ENCODE assay signal across 21 cellular contexts in the genomic region with DNA sequence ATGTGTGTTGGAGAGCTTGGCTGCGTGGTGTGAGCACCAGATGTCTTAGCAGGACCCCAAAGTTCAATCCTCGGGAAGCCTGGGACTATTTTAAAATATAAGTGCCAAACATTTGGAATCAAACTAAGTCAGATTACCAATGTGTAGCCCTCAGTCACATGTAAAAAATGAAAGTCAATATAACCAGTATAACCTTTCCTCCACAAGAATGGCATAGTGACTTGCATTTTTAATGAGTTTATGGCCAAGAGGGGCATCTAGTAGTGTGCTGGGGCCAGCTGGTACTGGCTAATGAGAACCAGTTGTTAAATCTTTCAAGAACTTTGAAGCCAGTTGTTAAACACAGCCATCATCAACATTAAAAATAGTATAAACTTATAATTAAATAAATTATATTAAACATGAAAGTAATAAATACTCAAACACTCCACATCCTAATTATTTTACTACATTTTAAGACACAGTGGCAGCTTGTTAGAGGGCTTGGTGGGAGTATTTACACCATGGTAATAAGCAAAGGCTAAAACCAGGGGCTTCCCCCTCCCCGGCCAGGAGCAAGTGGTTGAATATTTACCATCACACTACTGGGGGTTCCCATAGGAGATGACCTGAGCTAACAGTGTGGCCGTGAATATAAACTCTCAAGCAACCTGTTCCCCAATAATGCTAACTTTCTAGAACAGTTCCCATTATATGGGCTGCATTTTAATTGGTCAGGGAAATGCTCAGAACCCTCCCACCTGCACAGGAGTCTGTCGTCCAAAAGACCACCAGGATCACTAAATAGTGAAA. TPM values are rescaled to one million over a fixed set of nuclear protein-coding genes. Genes with fewer than 3 reads are reported as not detected.
DNase-seq lines count a peak whose midpoint lies in the region; ATAC-seq and TF ChIP-seq lines count a peak whose summit lies in the region.
"Had no signal": no experiment of that assay in that cellular context is flagged by ENCODE, and none has a peak within 500 bp of the region (broad histone marks: within the 10 kb centered on the region; RNA-seq: fewer than 3 reads in every experiment).

No MANE protein-coding gene starts in this region.

- H3K27ac ChIP-seq in IMR-90 (ENCODE audit: insufficient read depth, low read length), result peak overlapping the region; percentile 65; the same call in 1 of the 2 replicates
- no peak overlapping the region for H3K27ac ChIP-seq in CD4-positive, alpha-beta T cell (ENCODE audit: low read depth, low read length)
- H3K27ac ChIP-seq: epithelial cell of prostate, uterus had no signal

- no TSS peak for BruUV-seq in IMR-90 (replicated peaks; lab: Mats Ljungman, UMichigan)

- H4K8ac ChIP-seq in IMR-90 (ENCODE audit: low read depth in 2 of 2, low read length in 2 of 2), result peak overlapping the region; percentile 28 to 33; a peak in 2 of 4 replicates

- H3K4me3 Mint-ChIP-seq in CD4-positive, alpha-beta T cell, result no peak overlapping the region
- H3K4me3 Mint-ChIP-seq in activated T-helper 1 cell treated with anti-CD3 and anti-CD28 coated beads, Interleukin-12 subunit alpha, Interleukin-12 subunit beta, Interleukin-2, Interleukin-4 antibody, amounts not matched to agents 30 ng/mL and 10 ng/mL and 1 ng/mL, durations not matched to agents 14 hours and 24 hours and 36 hours, result no peak overlapping the region
- H3K4me3 Mint-ChIP-seq: activated naive CD8-positive, alpha-beta T cell; brain; dendritic cell treated with granulocyte-macrophage colony-stimulating factor and Interleukin-4, amounts not matched to agents 40 ng/mL and 50 ng/mL, for 4 days; stimulated activated naive CD8-positive, alpha-beta T cell treated with anti-CD3 and anti-CD28 coated beads, Interleukin-15, amount 100 ng/mL, for 72 hours had no signal

- peak overlapping the region; percentile 84 for H3K18ac ChIP-seq in IMR-90 (ENCODE audit: low read depth, low read length)

- peaks cover 35% of the 10 kb centered on the region for H3K9me1 ChIP-seq in IMR-90 (ENCODE audit: insufficient read depth, low read length)

- H3K27me3 Mint-ChIP-seq in CD4-positive, alpha-beta T cell, result no peaks in the 10 kb centered on the region
- peaks cover 7% of the 10 kb centered on the region for H3K27me3 Mint-ChIP-seq in activated T-helper 1 cell treated with anti-CD3 and anti-CD28 coated beads, Interleukin-12 subunit alpha, Interleukin-12 subunit beta, Interleukin-2, Interleukin-4 antibody, amounts not matched to agents 30 ng/mL and 10 ng/mL and 1 ng/mL, durations not matched to agents 14 hours and 24 hours and 36 hours (ENCODE audit: insufficient read depth)
- H3K27me3 Mint-ChIP-seq: activated naive CD8-positive, alpha-beta T cell; stimulated activated naive CD8-positive, alpha-beta T cell treated with anti-CD3 and anti-CD28 coated beads, Interleukin-15, amount 100 ng/mL, for 72 hours had no signal

- no peaks in the 10 kb centered on the region for H3K79me1 ChIP-seq in IMR-90 (ENCODE audit: low read depth in 1 of 2, low read length in 2 of 2)

- no peaks in the 10 kb centered on the region for H3K36me3 Mint-ChIP-seq in CD4-positive, alpha-beta T cell (ENCODE audit: low read depth)
- H3K36me3 Mint-ChIP-seq in activated T-helper 1 cell treated with anti-CD3 and anti-CD28 coated beads, Interleukin-12 subunit alpha, Interleukin-12 subunit beta, Interleukin-2, Interleukin-4 antibody, amounts not matched to agents 30 ng/mL and 10 ng/mL and 1 ng/mL, durations not matched to agents 14 hours and 24 hours and 36 hours (ENCODE audit: low read depth), result no peaks in the 10 kb centered on the region
- H3K36me3 Mint-ChIP-seq: activated naive CD8-positive, alpha-beta T cell; brain had no signal

- H2BK5ac ChIP-seq in IMR-90 (ENCODE audit: low read depth, low read length, poor library complexity, severe bottlenecking), result peak overlapping the region; percentile 44

- H2BK120ac ChIP-seq in IMR-90 (ENCODE audit: low read depth, low read length), result peak overlapping the region; percentile 80

- no peaks in the 10 kb centered on the region for H3K4me1 Mint-ChIP-seq in CD4-positive, alpha-beta T cell (ENCODE audit: low read depth)
- H3K4me1 Mint-ChIP-seq in activated T-helper 1 cell treated with anti-CD3 and anti-CD28 coated beads, Interleukin-12 subunit alpha, Interleukin-12 subunit beta, Interleukin-2, Interleukin-4 antibody, amounts not matched to agents 30 ng/mL and 10 ng/mL and 1 ng/mL, durations not matched to agents 14 hours and 24 hours and 36 hours (ENCODE audit: low read depth), result no peaks in the 10 kb centered on the region
- H3K4me1 Mint-ChIP-seq: stimulated activated naive CD8-positive, alpha-beta T cell treated with anti-CD3 and anti-CD28 coated beads, Interleukin-15, amount 100 ng/mL, for 72 hours had no signal

- H2AFZ ChIP-seq in IMR-90 (replicated peaks; ENCODE audit: low read length, poor library complexity), result no peak overlapping the region

- H3K4me3 ChIP-seq in IMR-90 (ENCODE audit: insufficient read depth, low read depth, low read length), result no peak overlapping the region
- H3K4me3 ChIP-seq: uterus had no signal

- intact Hi-C loops in IMR-90 (cut with micrococcal nuclease), result no loop called here
- intact Hi-C loops in CD4-positive, alpha-beta T cell (cut with DNase I, micrococcal nuclease), result no loop called here
- intact Hi-C loops in activated T-helper 1 cell treated with anti-CD3 and anti-CD28 coated beads, Interleukin-12 subunit alpha, Interleukin-12 subunit beta, Interleukin-2, Interleukin-4 antibody, amounts not matched to agents 30 ng/mL and 10 ng/mL and 1 ng/mL, durations not matched to agents 14 hours and 24 hours and 36 hours (cut with micrococcal nuclease), result no loop called here

- H2AK9ac ChIP-seq in IMR-90 (replicated peaks; ENCODE audit: low read depth, low read length, poor library complexity), result no peak overlapping the region

- POLR2A ChIA-PET in IMR-90 (lab: Charles Lee; ENCODE audit: unreplicated experiment), result no interaction called here
- POLR2A ChIA-PET in CD4-positive, alpha-beta T cell (lab: Charles Lee), result no interaction called here

- 0 out of 2 replicates have a peak, but pooled peaks cover 3% of the 10 kb centered on the region for H3K27me3 ChIP-seq in IMR-90 (ENCODE audit: control insufficient read depth, insufficient read depth, low read length)
- H3K27me3 ChIP-seq in CD4-positive, alpha-beta T cell (ENCODE audit: control insufficient read depth, insufficient read depth, low read length), result no peaks in the 10 kb centered on the region
- H3K27me3 ChIP-seq: uterus had no signal

- peak overlapping the region; percentile 29 for H3K14ac ChIP-seq in IMR-90 (replicated peaks; ENCODE audit: low read depth, low read length)

- CTCF ChIA-PET in IMR-90 (lab: Yijun Ruan, JAX), result no interaction called here
- CTCF ChIA-PET in CD4-positive, alpha-beta T cell (lab: Charles Lee), result no interaction called here

- no peaks in the 10 kb centered on the region for H3K36me3 ChIP-seq in IMR-90 (ENCODE audit: control insufficient read depth, insufficient read depth, low read length)
- H3K36me3 ChIP-seq: uterus had no signal

- H3K9me3 Mint-ChIP-seq in CD4-positive, alpha-beta T cell, result no peaks in the 10 kb centered on the region
- no peaks in the 10 kb centered on the region for H3K9me3 Mint-ChIP-seq in activated T-helper 1 cell treated with anti-CD3 and anti-CD28 coated beads, Interleukin-12 subunit alpha, Interleukin-12 subunit beta, Interleukin-2, Interleukin-4 antibody, amounts not matched to agents 30 ng/mL and 10 ng/mL and 1 ng/mL, durations not matched to agents 14 hours and 24 hours and 36 hours
- H3K9me3 Mint-ChIP-seq: dendritic cell treated with granulocyte-macrophage colony-stimulating factor and Interleukin-4, amounts not matched to agents 40 ng/mL and 50 ng/mL, for 4 days had no signal

- peak overlapping the region; percentile 95 for H2AK5ac ChIP-seq in IMR-90 (ENCODE audit: low read depth, low read length)

- peak overlapping the region; percentile 6; the same call in 1 of the 2 replicates for H3K23ac ChIP-seq in IMR-90 (ENCODE audit: low read depth, low read length)

- dilution Hi-C loops in IMR-90 (cut with HindIII; ENCODE audit: low sequenced_read_pairs, unreplicated experiment), result no loop called here

- peak overlapping the region; percentile 65 for H4K5ac ChIP-seq in IMR-90 (ENCODE audit: low read depth, low read length)

- TF ChIP-seq POLR2A in IMR-90 (IDR thresholded peaks at IDR 0.05; ENCODE audit: low read depth, low read length), result no peak

- no peak overlapping the region for H3K4me2 ChIP-seq in IMR-90 (ENCODE audit: low read depth, low read length)

- peak overlapping the region; percentile 77 for H2BK20ac ChIP-seq in IMR-90 (ENCODE audit: low read depth, low read length)

- in situ Hi-C loops in GM13977 (cut with MboI; ENCODE audit: low pct_unique_long_range_greater_than_20kb, low sequenced_read_pairs, unreplicated experiment) (no loop called here), IMR-90 (cut with MboI; ENCODE audit: low sequenced_read_pairs) (no loop called here)

- no peak overlapping the region for H3K9ac ChIP-seq in IMR-90 (ENCODE audit: low read depth, low read length)

- H4K91ac ChIP-seq in IMR-90 (ENCODE audit: insufficient read depth, low read depth, low read length), result peak overlapping the region; percentile 76

- H3K56ac ChIP-seq in IMR-90 (ENCODE audit: extremely low read depth, insufficient read depth, low read length), result no peak overlapping the region

- H2BK15ac ChIP-seq in IMR-90 (ENCODE audit: low read depth, low read length), result peak overlapping the region; percentile 77; the same call in 2 of the 3 replicates

- no peak for TF ChIP-seq RAD21 in IMR-90 (IDR thresholded peaks at IDR 0.05; ENCODE audit: low read length)

- TF ChIP-seq CTCF in GM13977 (IDR thresholded peaks at IDR 0.05; ENCODE audit: extremely low read depth, insufficient read depth, missing control alignments), result no peak
- TF ChIP-seq CTCF in IMR-90 (conservative IDR thresholded peaks at IDR 0.05; ENCODE audit: low read depth, low read length), result no peak
- TF ChIP-seq CTCF in CD4-positive, alpha-beta T cell (IDR thresholded peaks at IDR 0.05), result no peak

- peak overlapping the region; percentile 70 for H3K4ac ChIP-seq in IMR-90 (ENCODE audit: low read depth, low read length)

- ATAC-seq in GM19463 (IDR thresholded peaks at IDR 0.05; ENCODE audit: unreplicated experiment) (peak; percentile 81), HG02763 (IDR thresholded peaks at IDR 0.05; ENCODE audit: unreplicated experiment) (peak; percentile 64), IMR-90 (ENCODE audit: low read depth) (no peak), GM18511 (IDR thresholded peaks at IDR 0.05; ENCODE audit: unreplicated experiment) (no peak)
- ATAC-seq in CD4-positive, alpha-beta T cell (ENCODE audit: poor library complexity), result no peak
- ATAC-seq: left colon; Right ventricle myocardium inferior; stimulated activated naive CD8-positive, alpha-beta T cell treated with anti-CD3 and anti-CD28 coated beads, Interleukin-15, amount 100 ng/mL, for 72 hours had no signal

- H3K4me1 ChIP-seq in IMR-90 (ENCODE audit: control insufficient read depth, insufficient read depth, low read length), result peaks cover 51% of the 10 kb centered on the region
- H3K4me1 ChIP-seq: uterus had no signal

- H3K9me3 ChIP-seq in IMR-90 (ENCODE audit: control insufficient read depth, insufficient read depth, low read length), result no peaks in the 10 kb centered on the region
- no peaks in the 10 kb centered on the region for H3K9me3 ChIP-seq in CD4-positive, alpha-beta T cell (ENCODE audit: control insufficient read depth, low read length)
- H3K9me3 ChIP-seq: uterus had no signal

- H4K20me1 ChIP-seq in IMR-90 (ENCODE audit: insufficient read depth, low read length), result peaks cover 13% of the 10 kb centered on the region; the same call in 1 of the 2 replicates

- H3K27ac Mint-ChIP-seq in CD4-positive, alpha-beta T cell, result no peak overlapping the region
- no peak overlapping the region for H3K27ac Mint-ChIP-seq in activated T-helper 1 cell treated with anti-CD3 and anti-CD28 coated beads, Interleukin-12 subunit alpha, Interleukin-12 subunit beta, Interleukin-2, Interleukin-4 antibody, amounts not matched to agents 30 ng/mL and 10 ng/mL and 1 ng/mL, durations not matched to agents 14 hours and 24 hours and 36 hours
- H3K27ac Mint-ChIP-seq: activated naive CD8-positive, alpha-beta T cell; dendritic cell treated with granulocyte-macrophage colony-stimulating factor and Interleukin-4, amounts not matched to agents 40 ng/mL and 50 ng/mL, for 4 days; stimulated activated naive CD8-positive, alpha-beta T cell treated with anti-CD3 and anti-CD28 coated beads, Interleukin-15, amount 100 ng/mL, for 72 hours had no signal

- WGBS in IMR-90 (ENCODE audit: extremely low coverage in 2 of 2, insufficient read length in 1 of 2), 2 experiments, result no CpG with 5 or more reads among the region's 5 CpGs

- DNase-seq in GM13977 (ENCODE audit: low spot score), result peak; percentile 42
- DNase-seq in IMR-90, result no peak
- no peak for DNase-seq in cerebellar cortex (ENCODE audit: low spot score)
- no peak for DNase-seq in CD4-positive, alpha-beta T cell
- DNase-seq in activated T-helper 1 cell treated with anti-CD3 and anti-CD28 coated beads, Interleukin-12 subunit alpha, Interleukin-12 subunit beta, Interleukin-2, Interleukin-4 antibody, amounts not matched to agents 30 ng/mL and 10 ng/mL and 1 ng/mL, durations not matched to agents 14 hours and 24 hours and 36 hours (ENCODE audit: low spot score), result no peak
- DNase-seq: activated T-cell treated with anti-CD3 and anti-CD28 coated beads, Interleukin-2, amount 50 U/mL, for 1 hour; left colon; midbrain; NCI-H187 treated with DMSO at 0.1 percent for 48 hours; stimulated activated naive CD8-positive, alpha-beta T cell treated with anti-CD3 and anti-CD28 coated beads, Interleukin-15, amount 100 ng/mL, for 72 hours; uterus had no signal

RNA-seq across cellular contexts. Expression of a gene that starts 7.9 kb away (rescaled TPM):
- total RNA-seq in IMR-90 (2012; rRNA removed), result not detected in 2 replicates
- not detected in 2 replicates for polyA plus RNA-seq in IMR-90 (2012; rRNA removed)
- polyA plus RNA-seq in IMR-90 (2012; cell fraction: cytosol; rRNA removed), result not detected in 2 replicates
- polyA plus RNA-seq in IMR-90 (2012; cell fraction: nucleus; rRNA removed; ENCODE audit: low replicate concordance), result not detected in 2 replicates
- not detected for total RNA-seq in CD4-positive, alpha-beta T cell
- total RNA-seq in activated T-helper 1 cell treated with anti-CD3 and anti-CD28 coated beads, Interleukin-12 subunit alpha, Interleukin-12 subunit beta, Interleukin-2, Interleukin-4 antibody, amounts not matched to agents 30 ng/mL and 10 ng/mL and 1 ng/mL, durations not matched to agents 14 hours and 24 hours and 36 hours, result not detected in 2 replicates
- total RNA-seq: Daoy, left colon, NCI-H460, Right ventricle myocardium inferior, uterus had no signal

RNA-seq across cellular contexts. Expression of a gene that starts 26.4 kb away (rescaled TPM):
- 2.5 and 2.9 TPM in 2 replicates for total RNA-seq in IMR-90 (2012; rRNA removed)
- polyA plus RNA-seq in IMR-90 (2012; rRNA removed), result 2.1 and 2.4 TPM in 2 replicates
- 1.2 and 1.3 TPM in 2 replicates for polyA plus RNA-seq in IMR-90 (2012; cell fraction: cytosol; rRNA removed)
- polyA plus RNA-seq in IMR-90 (2012; cell fraction: nucleus; rRNA removed; ENCODE audit: low replicate concordance), result 0.76 and 2.5 TPM in 2 replicates
- under 1 TPM in 1 of 2 experiments, not detected in 1; 0.05 TPM for total RNA-seq in CD4-positive, alpha-beta T cell
- total RNA-seq in activated T-helper 1 cell treated with anti-CD3 and anti-CD28 coated beads, Interleukin-12 subunit alpha, Interleukin-12 subunit beta, Interleukin-2, Interleukin-4 antibody, amounts not matched to agents 30 ng/mL and 10 ng/mL and 1 ng/mL, durations not matched to agents 14 hours and 24 hours and 36 hours, result 0.20 and 0.23 TPM in 2 replicates
- total RNA-seq: NCI-H460 had no signal

RNA-seq across cellular contexts. Expression of a gene that starts 46.5 kb away (rescaled TPM):
- total RNA-seq in IMR-90 (2012; rRNA removed), result not detected in 2 replicates
- polyA plus RNA-seq in IMR-90 (2012; rRNA removed), result not detected in 2 replicates
- not detected in 2 replicates for polyA plus RNA-seq in IMR-90 (2012; cell fraction: cytosol; rRNA removed)
- polyA plus RNA-seq in IMR-90 (2012; cell fraction: nucleus; rRNA removed; ENCODE audit: low replicate concordance), result 0.21 TPM in 1 of 2 replicates, not detected in the other
- total RNA-seq in CD4-positive, alpha-beta T cell, result 1 to 10 TPM; 1.8 to 2.2 TPM
- 16.2 and 16.7 TPM in 2 replicates for total RNA-seq in activated T-helper 1 cell treated with anti-CD3 and anti-CD28 coated beads, Interleukin-12 subunit alpha, Interleukin-12 subunit beta, Interleukin-2, Interleukin-4 antibody, amounts not matched to agents 30 ng/mL and 10 ng/mL and 1 ng/mL, durations not matched to agents 14 hours and 24 hours and 36 hours
- total RNA-seq: Daoy, NCI-H460 had no signal

Comparison
In these comparisons a context has a peak if more than half of its experiments do, and no peak if none do; other contexts are left out.
1. ATAC-seq: peak in GM19463 (single experiment) and HG02763 (single experiment); none in IMR-90 (single experiment), CD4-positive, alpha-beta T cell (single experiment) and GM18511 (single experiment).